ENCODE assay signal across 8 cellular contexts in genomic region chr3:136659253-136659652, GRCh38.
DNase-seq lines count a peak whose midpoint lies in the region; ATAC-seq and TF ChIP-seq lines count a peak whose summit lies in the region.

No MANE protein-coding gene starts in this region.

- peak; percentile 51 for DNase-seq in GM04504 (ENCODE audit: low read depth)
- DNase-seq in NCI-H2227 treated with DMSO at 0.1 percent for 48 hours (lab: John Stamatoyannopoulos, UW): peak; percentile 52
- DNase-seq in epithelial cell of proximal tubule (ENCODE audit: low read depth): peak; percentile 73
- peak; percentile 54 for DNase-seq in non-pigmented ciliary epithelial cell (ENCODE audit: low read depth)
- DNase-seq in mammary epithelial cell: no peak
- no peak for DNase-seq in activated CD4-positive, alpha-beta T cell treated with anti-CD3 and anti-CD28 coated beads for 36 hours
- DNase-seq in stimulated activated CD4-positive, alpha-beta T cell treated with anti-CD3 and anti-CD28 coated beads, Interleukin-12 subunit alpha, Interleukin-12 subunit beta, amount 100 ng/mL, for 4 hours: no peak

- H3K9me3 ChIP-seq in mammary epithelial cell (replicated peaks; ENCODE audit: insufficient read depth, low read length): peaks cover 5% of the 10 kb centered on the region

- H3K27ac Mint-ChIP-seq in activated CD4-positive, alpha-beta T cell treated with anti-CD3 and anti-CD28 coated beads for 36 hours: no peak overlapping the region

- peaks cover 31% of the 10 kb centered on the region for H3K4me1 Mint-ChIP-seq in activated CD4-positive, alpha-beta T cell treated with anti-CD3 and anti-CD28 coated beads for 36 hours

- no peaks in the 10 kb centered on the region for H3K36me3 ChIP-seq in mammary epithelial cell (ENCODE audit: insufficient read depth, low read length)

- no peaks in the 10 kb centered on the region for H3K27me3 Mint-ChIP-seq in activated CD4-positive, alpha-beta T cell treated with anti-CD3 and anti-CD28 coated beads for 36 hours

- WGBS in mammary epithelial cell (ENCODE audit: low coverage, missing lambda C conversion rate): 83% methylated on average over 4 of the region's 4 CpGs

- CTCF ChIA-PET in mammary epithelial cell (lab: Charles Lee; ENCODE audit: low non-redundant PET): no interaction called here
- CTCF ChIA-PET in activated CD4-positive, alpha-beta T cell treated with anti-CD3 and anti-CD28 coated beads for 36 hours (lab: Charles Lee): no interaction called here

- H3K36me3 Mint-ChIP-seq in activated CD4-positive, alpha-beta T cell treated with anti-CD3 and anti-CD28 coated beads for 36 hours (ENCODE audit: low read depth): peaks cover 18% of the 10 kb centered on the region

- peaks cover 8% of the 10 kb centered on the region for H3K9me3 Mint-ChIP-seq in activated CD4-positive, alpha-beta T cell treated with anti-CD3 and anti-CD28 coated beads for 36 hours (ENCODE audit: low read depth)

- POLR2A ChIA-PET in activated CD4-positive, alpha-beta T cell treated with anti-CD3 and anti-CD28 coated beads for 36 hours (lab: Charles Lee): no interaction called here

- H3K4me2 ChIP-seq in mammary epithelial cell (ENCODE audit: insufficient read depth, low read depth, low read length): no peak overlapping the region

- peaks cover 93% of the 10 kb centered on the region for H3K79me2 ChIP-seq in mammary epithelial cell (ENCODE audit: insufficient read depth, low read length)

- H3K9ac ChIP-seq in mammary epithelial cell (ENCODE audit: insufficient read depth, low read length): no peak overlapping the region

- no peaks in the 10 kb centered on the region for H4K20me1 ChIP-seq in mammary epithelial cell (ENCODE audit: insufficient read depth, low read length)

- no peak overlapping the region for H3K27ac ChIP-seq in mammary epithelial cell (ENCODE audit: insufficient read depth, low read depth, low read length)

- dilution Hi-C loops in mammary epithelial cell (cut with HindIII; ENCODE audit: low sequenced_read_pairs): no loop called here

- ATAC-seq in activated CD4-positive, alpha-beta T cell treated with anti-CD3 and anti-CD28 coated beads for 36 hours: no peak
- ATAC-seq in HG02885 (IDR thresholded peaks at IDR 0.05; ENCODE audit: poor library complexity, unreplicated experiment): no peak

- intact Hi-C loops in mammary epithelial cell (cut with micrococcal nuclease): no loop called here
- intact Hi-C loops in activated CD4-positive, alpha-beta T cell treated with anti-CD3 and anti-CD28 coated beads for 36 hours (cut with DNase I, micrococcal nuclease): no loop called here

- no peak overlapping the region for H3K4me3 ChIP-seq in epithelial cell of proximal tubule (ENCODE audit: low read depth, low read length)
- no peak overlapping the region for H3K4me3 ChIP-seq in mammary epithelial cell (replicated peaks in 1 of 3; ENCODE audit: insufficient read depth in 1 of 3, low read depth in 2 of 3, low read length in 3 of 3)

- peaks cover 6% of the 10 kb centered on the region for H3K4me1 ChIP-seq in mammary epithelial cell (ENCODE audit: insufficient read depth, low read length)

- no peaks in the 10 kb centered on the region for H3K27me3 ChIP-seq in mammary epithelial cell (ENCODE audit: insufficient read depth, low read length)

- in situ Hi-C loops in mammary epithelial cell (cut with MboI; ENCODE audit: low sequenced_read_pairs in 2 of 2): no loop called here

- H3K4me3 Mint-ChIP-seq in activated CD4-positive, alpha-beta T cell treated with anti-CD3 and anti-CD28 coated beads for 36 hours: no peak overlapping the region

- no peak for TF ChIP-seq CTCF in epithelial cell of proximal tubule (conservative IDR thresholded peaks at IDR 0.05; ENCODE audit: low read depth, low read length)
- no peak for TF ChIP-seq CTCF in mammary epithelial cell (conservative IDR thresholded peaks at IDR 0.05 in 1 of 2, IDR thresholded peaks at IDR 0.05 in 1 of 2; ENCODE audit: extremely low read depth in 1 of 2, insufficient read depth in 1 of 2, low read depth in 1 of 2, low read length in 2 of 2)

- no TSS peak for BruUV-seq in mammary epithelial cell (replicated peaks; lab: Mats Ljungman, UMichigan)

- H2AFZ ChIP-seq in mammary epithelial cell (ENCODE audit: low read depth, low read length): no peak overlapping the region

Comparison
In these comparisons a context has a peak if more than half of its experiments do, and no peak if none do; other contexts are left out.
1. DNase-seq: peak in GM04504 (single experiment), NCI-H2227 treated with DMSO at 0.1 percent for 48 hours (single experiment), epithelial cell of proximal tubule (single experiment) and non-pigmented ciliary epithelial cell (single experiment); none in mammary epithelial cell (single experiment), activated CD4-positive, alpha-beta T cell treated with anti-CD3 and anti-CD28 coated beads for 36 hours (single experiment) and stimulated activated CD4-positive, alpha-beta T cell treated with anti-CD3 and anti-CD28 coated beads, Interleukin-12 subunit alpha, Interleukin-12 subunit beta, amount 100 ng/mL, for 4 hours (single experiment).